1 cellular context compared by ENCODE assay signal in the genomic region with DNA sequence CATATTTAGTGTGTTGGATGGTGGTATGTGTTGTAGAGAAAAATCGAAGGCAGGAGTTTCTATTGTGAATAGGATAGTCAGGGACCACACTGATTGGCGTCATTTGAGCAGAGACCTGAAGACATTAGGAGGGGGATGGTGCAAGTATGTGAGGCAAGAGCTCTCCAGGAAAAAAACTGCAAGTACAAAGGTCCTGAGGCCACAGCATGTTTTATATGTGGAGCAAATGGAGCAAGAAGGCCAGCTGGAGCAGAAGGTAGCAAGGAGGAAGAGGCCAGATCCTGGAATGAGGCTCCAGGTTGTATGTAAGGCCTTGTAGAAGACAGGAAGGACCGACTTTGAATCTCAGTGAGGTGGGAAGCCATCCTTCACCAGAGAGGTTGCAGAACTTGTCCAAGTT.
TF ChIP-seq lines count a peak whose summit lies in the region.

No MANE protein-coding gene starts in this region.

TF ChIP-seq in IMR-90, 13 proteins besides CTCF, POLR2A, EP300 and RAD21:
- TF ChIP-seq FOS (IDR thresholded peaks at IDR 0.05; ENCODE audit: low read depth, low read length) (no peak), BHLHE40 (IDR thresholded peaks at IDR 0.05; ENCODE audit: low read depth, low read length) (no peak), MAZ (IDR thresholded peaks at IDR 0.05; ENCODE audit: borderline replicate concordance, low read depth, low read length) (no peak), RCOR1 (IDR thresholded peaks at IDR 0.05; ENCODE audit: insufficient replicate concordance, low read length) (no peak), SMC3 (IDR thresholded peaks at IDR 0.05; ENCODE audit: low read depth, low read length) (no peak), CHD1 (IDR thresholded peaks at IDR 0.05; ENCODE audit: low read depth, low read length) (no peak), MXI1 (IDR thresholded peaks at IDR 0.05; ENCODE audit: borderline replicate concordance, low read depth, low read length) (no peak), MAFK (IDR thresholded peaks at IDR 0.05; ENCODE audit: low read depth, low read length) (no peak), CEBPB (IDR thresholded peaks at IDR 0.05; ENCODE audit: low read depth, low read length) (no peak)
- TF ChIP-seq, protein P1, sequence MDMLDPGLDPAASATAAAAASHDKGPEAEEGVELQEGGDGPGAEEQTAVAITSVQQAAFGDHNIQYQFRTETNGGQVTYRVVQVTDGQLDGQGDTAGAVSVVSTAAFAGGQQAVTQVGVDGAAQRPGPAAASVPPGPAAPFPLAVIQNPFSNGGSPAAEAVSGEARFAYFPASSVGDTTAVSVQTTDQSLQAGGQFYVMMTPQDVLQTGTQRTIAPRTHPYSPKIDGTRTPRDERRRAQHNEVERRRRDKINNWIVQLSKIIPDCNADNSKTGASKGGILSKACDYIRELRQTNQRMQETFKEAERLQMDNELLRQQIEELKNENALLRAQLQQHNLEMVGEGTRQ (IDR thresholded peaks at IDR 0.05; ENCODE audit: low read depth, low read length): no peak
- TF ChIP-seq, protein P2, sequence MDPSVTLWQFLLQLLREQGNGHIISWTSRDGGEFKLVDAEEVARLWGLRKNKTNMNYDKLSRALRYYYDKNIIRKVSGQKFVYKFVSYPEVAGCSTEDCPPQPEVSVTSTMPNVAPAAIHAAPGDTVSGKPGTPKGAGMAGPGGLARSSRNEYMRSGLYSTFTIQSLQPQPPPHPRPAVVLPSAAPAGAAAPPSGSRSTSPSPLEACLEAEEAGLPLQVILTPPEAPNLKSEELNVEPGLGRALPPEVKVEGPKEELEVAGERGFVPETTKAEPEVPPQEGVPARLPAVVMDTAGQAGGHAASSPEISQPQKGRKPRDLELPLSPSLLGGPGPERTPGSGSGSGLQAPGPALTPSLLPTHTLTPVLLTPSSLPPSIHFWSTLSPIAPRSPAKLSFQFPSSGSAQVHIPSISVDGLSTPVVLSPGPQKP (IDR thresholded peaks at IDR 0.05; ENCODE audit: borderline replicate concordance, low read depth, low read length): no peak
